ENCODE assay signal across 1 cellular context in genomic region chr15:22978691-22979068, GRCh38.
TF ChIP-seq lines count a peak whose summit lies in the region.

No MANE protein-coding gene starts in this region.

TF ChIP-seq in GM12878, 131 proteins besides CTCF, POLR2A, EP300 and RAD21 (continued from another document):
- TF ChIP-seq SUPT20H (IDR thresholded peaks at IDR 0.05; ENCODE audit: borderline replicate concordance, control insufficient read depth, low read depth, low read length) (no peak), HCFC1 (IDR thresholded peaks at IDR 0.05; ENCODE audit: low read length) (no peak), TCF7 (IDR thresholded peaks at IDR 0.05; ENCODE audit: borderline replicate concordance) (no peak), ZZZ3 (IDR thresholded peaks at IDR 0.05; ENCODE audit: control insufficient read depth, insufficient read length, low read depth) (no peak), ZNF384 (IDR thresholded peaks at IDR 0.05; ENCODE audit: borderline replicate concordance, low read depth, low read length) (no peak), TCF12 (IDR thresholded peaks at IDR 0.05; ENCODE audit: low read depth, low read length) (no peak), CHD1 (IDR thresholded peaks at IDR 0.05; ENCODE audit: low read depth, low read length) (no peak), KAT2A (conservative IDR thresholded peaks at IDR 0.05; ENCODE audit: control insufficient read depth, low read depth, low read length) (no peak)
- TF ChIP-seq, protein P1, sequence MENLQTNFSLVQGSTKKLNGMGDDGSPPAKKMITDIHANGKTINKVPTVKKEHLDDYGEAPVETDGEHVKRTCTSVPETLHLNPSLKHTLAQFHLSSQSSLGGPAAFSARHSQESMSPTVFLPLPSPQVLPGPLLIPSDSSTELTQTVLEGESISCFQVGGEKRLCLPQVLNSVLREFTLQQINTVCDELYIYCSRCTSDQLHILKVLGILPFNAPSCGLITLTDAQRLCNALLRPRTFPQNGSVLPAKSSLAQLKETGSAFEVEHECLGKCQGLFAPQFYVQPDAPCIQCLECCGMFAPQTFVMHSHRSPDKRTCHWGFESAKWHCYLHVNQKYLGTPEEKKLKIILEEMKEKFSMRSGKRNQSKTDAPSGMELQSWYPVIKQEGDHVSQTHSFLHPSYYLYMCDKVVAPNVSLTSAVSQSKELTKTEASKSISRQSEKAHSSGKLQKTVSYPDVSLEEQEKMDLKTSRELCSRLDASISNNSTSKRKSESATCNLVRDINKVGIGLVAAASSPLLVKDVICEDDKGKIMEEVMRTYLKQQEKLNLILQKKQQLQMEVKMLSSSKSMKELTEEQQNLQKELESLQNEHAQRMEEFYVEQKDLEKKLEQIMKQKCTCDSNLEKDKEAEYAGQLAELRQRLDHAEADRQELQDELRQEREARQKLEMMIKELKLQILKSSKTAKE (IDR thresholded peaks at IDR 0.05; ENCODE audit: low read depth, poor library complexity, severe bottlenecking): no peak
- TF ChIP-seq, protein P2, sequence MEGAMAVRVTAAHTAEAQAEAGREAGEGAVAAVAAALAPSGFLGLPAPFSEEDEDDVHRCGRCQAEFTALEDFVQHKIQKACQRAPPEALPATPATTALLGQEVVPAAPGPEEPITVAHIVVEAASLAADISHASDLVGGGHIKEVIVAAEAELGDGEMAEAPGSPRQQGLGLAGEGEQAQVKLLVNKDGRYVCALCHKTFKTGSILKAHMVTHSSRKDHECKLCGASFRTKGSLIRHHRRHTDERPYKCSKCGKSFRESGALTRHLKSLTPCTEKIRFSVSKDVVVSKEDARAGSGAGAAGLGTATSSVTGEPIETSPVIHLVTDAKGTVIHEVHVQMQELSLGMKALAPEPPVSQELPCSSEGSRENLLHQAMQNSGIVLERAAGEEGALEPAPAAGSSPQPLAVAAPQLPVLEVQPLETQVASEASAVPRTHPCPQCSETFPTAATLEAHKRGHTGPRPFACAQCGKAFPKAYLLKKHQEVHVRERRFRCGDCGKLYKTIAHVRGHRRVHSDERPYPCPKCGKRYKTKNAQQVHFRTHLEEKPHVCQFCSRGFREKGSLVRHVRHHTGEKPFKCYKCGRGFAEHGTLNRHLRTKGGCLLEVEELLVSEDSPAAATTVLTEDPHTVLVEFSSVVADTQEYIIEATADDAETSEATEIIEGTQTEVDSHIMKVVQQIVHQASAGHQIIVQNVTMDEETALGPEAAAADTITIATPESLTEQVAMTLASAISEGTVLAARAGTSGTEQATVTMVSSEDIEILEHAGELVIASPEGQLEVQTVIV (IDR thresholded peaks at IDR 0.05; ENCODE audit: borderline replicate concordance, partially characterized antibody): no peak
- TF ChIP-seq, protein P3, sequence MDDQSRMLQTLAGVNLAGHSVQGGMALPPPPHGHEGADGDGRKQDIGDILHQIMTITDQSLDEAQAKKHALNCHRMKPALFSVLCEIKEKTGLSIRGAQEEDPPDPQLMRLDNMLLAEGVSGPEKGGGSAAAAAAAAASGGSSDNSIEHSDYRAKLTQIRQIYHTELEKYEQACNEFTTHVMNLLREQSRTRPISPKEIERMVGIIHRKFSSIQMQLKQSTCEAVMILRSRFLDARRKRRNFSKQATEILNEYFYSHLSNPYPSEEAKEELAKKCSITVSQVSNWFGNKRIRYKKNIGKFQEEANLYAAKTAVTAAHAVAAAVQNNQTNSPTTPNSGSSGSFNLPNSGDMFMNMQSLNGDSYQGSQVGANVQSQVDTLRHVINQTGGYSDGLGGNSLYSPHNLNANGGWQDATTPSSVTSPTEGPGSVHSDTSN (IDR thresholded peaks at IDR 0.05; ENCODE audit: insufficient replicate concordance, low read depth, low read length): no peak
